Comparison of ENCODE assay signal across 15 cellular contexts in genomic region chr3:123447416-123447748, GRCh38. TPM values are rescaled to one million over a fixed set of nuclear protein-coding genes. Genes with fewer than 3 reads are reported as not detected.
DNase-seq lines count a peak whose midpoint lies in the region; ATAC-seq and TF ChIP-seq lines count a peak whose summit lies in the region.
"Had no signal": no experiment of that assay in that cellular context is flagged by ENCODE, and none has a peak within 500 bp of the region (broad histone marks: within the 10 kb centered on the region; RNA-seq: fewer than 3 reads in every experiment).

No MANE protein-coding gene starts in this region.

- intact Hi-C loops in heart right ventricle (cut with DNase I) = loop anchor here in 7 of 10 donors (5.0 to 10.0 kb wide), 8 partner anchors 35 to 120 kb away; no protein-coding TSS in a partner anchor
- intact Hi-C loops in upper lobe of right lung (cut with DNase I) = no loop called here

- peak overlapping the region; percentile 86 for H3K14ac ChIP-seq in neuronal stem cell (ENCODE audit: low read length)

- 36 to 63% methylated on average over 27 of the region's 27 CpGs for WGBS in heart right ventricle, 2 donors
- WGBS in neuronal stem cell (ENCODE audit: extremely low coverage in 2 of 2, insufficient read length in 2 of 2, insufficient replicate concordance in 1 of 2), 2 donors = no CpG with 5 or more reads among the region's 27 CpGs

- peak overlapping the region; percentile 82 for H2AK5ac ChIP-seq in neuronal stem cell (ENCODE audit: low read depth, low read length)

- no peak overlapping the region for H2BK120ac ChIP-seq in neuronal stem cell (ENCODE audit: low read depth, low read length)

- H3K4me1 ChIP-seq in heart right ventricle (peaks cover 7 to 52% (median 26%) of the 10 kb centered on the region in 9 donors), neuronal stem cell (ENCODE audit: control insufficient read depth in 2 of 2, insufficient read depth in 1 of 2, low read depth in 1 of 2, low read length in 2 of 2) (peaks cover 0 to 5% of the 10 kb centered on the region in 2 donors), upper lobe of right lung (peaks cover 8% of the 10 kb centered on the region)

- TF ChIP-seq CTCF in heart right ventricle (IDR thresholded peaks at IDR 0.05) (no peak), upper lobe of right lung (IDR thresholded peaks at IDR 0.05) (no peak)

- DNase-seq in activated naive CD4-positive, alpha-beta T cell treated with Interleukin-2 at 50 U/mL for 16 hours = no peak
- peak in 1 of 2 donors; percentile 37 for DNase-seq in heart right ventricle
- no peak for DNase-seq in neuronal stem cell (ENCODE audit: low spot score)
- no peak for DNase-seq in upper lobe of right lung
- no peak for DNase-seq in NAMALWA (ENCODE audit: low spot score)
- DNase-seq in stimulated activated CD4-positive, alpha-beta T cell treated with anti-CD3 and anti-CD28 coated beads, Interleukin-12 subunit alpha, Interleukin-12 subunit beta, amount 100 ng/mL, for 4 hours = no peak
- DNase-seq in activated T-cell treated with anti-CD3 and anti-CD28 coated beads for 4 hours = no peak
- DNase-seq: DMS53, NCI-H2029 treated with DMSO at 0.1 percent for 48 hours had no signal

- H3K23ac ChIP-seq in neuronal stem cell (ENCODE audit: low read depth, low read length, poor library complexity) = peak overlapping the region; percentile 83

- ATAC-seq in heart right ventricle = peak in 5 of 8 donors; percentile 2 to 23 (median 9)
- no peak for ATAC-seq in upper lobe of right lung
- ATAC-seq: A549, SK-N-SH treated with all-trans-retinoic acid at 6 μM for 48 hours had no signal

- H3K27me3 Mint-ChIP-seq in activated naive CD4-positive, alpha-beta T cell treated with anti-CD3 and anti-CD28 coated beads, Interleukin-2, amount 50 U/mL, for 24 hours = peaks cover 41% of the 10 kb centered on the region

- H3K18ac ChIP-seq in neuronal stem cell (ENCODE audit: low read length) = peak overlapping the region; percentile 59

- H3K36me3 ChIP-seq in heart right ventricle = no peaks in the 10 kb centered on the region
- no peaks in the 10 kb centered on the region for H3K36me3 ChIP-seq in neuronal stem cell (replicated peaks in 1 of 2; ENCODE audit: control insufficient read depth in 2 of 2, insufficient read depth in 2 of 2, low read length in 2 of 2)
- H3K36me3 ChIP-seq in upper lobe of right lung = no peaks in the 10 kb centered on the region

- H3K4me1 Mint-ChIP-seq in activated naive CD4-positive, alpha-beta T cell treated with anti-CD3 and anti-CD28 coated beads, Interleukin-2, amount 50 U/mL, for 24 hours = peaks cover 7% of the 10 kb centered on the region

- no peaks in the 10 kb centered on the region for H3K36me3 Mint-ChIP-seq in activated naive CD4-positive, alpha-beta T cell treated with anti-CD3 and anti-CD28 coated beads, Interleukin-2, amount 50 U/mL, for 24 hours

- H2BK15ac ChIP-seq in neuronal stem cell (ENCODE audit: low read length) = peak overlapping the region; percentile 55

- no peaks in the 10 kb centered on the region for H3K79me1 ChIP-seq in neuronal stem cell (ENCODE audit: low read depth, low read length)

- peaks cover 0 to 76% (median 27%) of the 10 kb centered on the region in 7 donors for H3K27me3 ChIP-seq in heart right ventricle
- peaks cover 9 to 75% (median 35%) of the 10 kb centered on the region in 3 experiments for H3K27me3 ChIP-seq in neuronal stem cell (ENCODE audit: control insufficient read depth in 3 of 3, insufficient read depth in 3 of 3, low read depth in 1 of 3, low read length in 3 of 3)
- peaks cover 32% of the 10 kb centered on the region for H3K27me3 ChIP-seq in upper lobe of right lung

- no peak overlapping the region for H3K27ac Mint-ChIP-seq in activated naive CD4-positive, alpha-beta T cell treated with anti-CD3 and anti-CD28 coated beads, Interleukin-2, amount 50 U/mL, for 24 hours
- H3K27ac Mint-ChIP-seq: dendritic cell treated with granulocyte-macrophage colony-stimulating factor and Interleukin-4, amounts not matched to agents 40 ng/mL and 50 ng/mL, for 4 days; stimulated activated naive CD8-positive, alpha-beta T cell treated with anti-CD3 and anti-CD28 coated beads, Interleukin-15, Interleukin-2, amounts not matched to agents 100 ng/mL and 50 ng/mL, for 24 hours had no signal

- H2BK5ac ChIP-seq in neuronal stem cell (ENCODE audit: low read length) = no peak overlapping the region

- H2AFZ ChIP-seq in neuronal stem cell (ENCODE audit: low read length) = no peak overlapping the region

- H2BK12ac ChIP-seq in neuronal stem cell (ENCODE audit: low read length) = peak overlapping the region; percentile 95

- H3K4me3 ChIP-seq in heart right ventricle (peak overlapping the region; percentile 43 to 81 (median 72)), neuronal stem cell (ENCODE audit: low read length in 2 of 2) (peak overlapping the region in 1 of 2 donors; percentile 3), upper lobe of right lung (peak overlapping the region; percentile 29)

- no peaks in the 10 kb centered on the region for H3K9me3 Mint-ChIP-seq in activated naive CD4-positive, alpha-beta T cell treated with anti-CD3 and anti-CD28 coated beads, Interleukin-2, amount 50 U/mL, for 24 hours
- H3K9me3 Mint-ChIP-seq: dendritic cell treated with granulocyte-macrophage colony-stimulating factor and Interleukin-4, amounts not matched to agents 40 ng/mL and 50 ng/mL, for 4 days; stimulated activated naive CD8-positive, alpha-beta T cell treated with anti-CD3 and anti-CD28 coated beads, Interleukin-15, Interleukin-2, amounts not matched to agents 100 ng/mL and 50 ng/mL, for 24 hours had no signal

- peak overlapping the region; percentile 70 for H3K9ac ChIP-seq in neuronal stem cell (ENCODE audit: low read depth, low read length, poor library complexity)
- H3K9ac ChIP-seq: KMS-11 had no signal

- peak overlapping the region; percentile 80 for H3K4me3 Mint-ChIP-seq in activated naive CD4-positive, alpha-beta T cell treated with anti-CD3 and anti-CD28 coated beads, Interleukin-2, amount 50 U/mL, for 24 hours
- H3K4me3 Mint-ChIP-seq: dendritic cell treated with granulocyte-macrophage colony-stimulating factor and Interleukin-4, amounts not matched to agents 40 ng/mL and 50 ng/mL, for 4 days had no signal

- H3K4me2 ChIP-seq in neuronal stem cell (ENCODE audit: insufficient read depth, low read length, poor library complexity, severe bottlenecking) = no peak overlapping the region
- H3K4me2 ChIP-seq: KMS-11 had no signal

- H4K8ac ChIP-seq in neuronal stem cell (ENCODE audit: low read depth, low read length) = no peak overlapping the region

- peak overlapping the region; percentile 64 to 95 (median 88) for H3K27ac ChIP-seq in heart right ventricle
- no peak overlapping the region for H3K27ac ChIP-seq in neuronal stem cell (replicated peaks; ENCODE audit: low read length)
- H3K27ac ChIP-seq in upper lobe of right lung = no peak overlapping the region
- H3K27ac ChIP-seq: A549, KMS-11 had no signal

- H3K4ac ChIP-seq in neuronal stem cell (ENCODE audit: low read length) = no peak overlapping the region

- H3K9me3 ChIP-seq in heart right ventricle (no peaks in the 10 kb centered on the region), neuronal stem cell (replicated peaks in 1 of 2; ENCODE audit: control insufficient read depth in 2 of 2, insufficient read depth in 1 of 2, low read depth in 1 of 2, low read length in 2 of 2) (peaks cover 0 to 2% of the 10 kb centered on the region in 2 donors), upper lobe of right lung (no peaks in the 10 kb centered on the region)
- H3K9me3 ChIP-seq: A549 had no signal

- H4K91ac ChIP-seq in neuronal stem cell (ENCODE audit: low read depth, low read length, poor library complexity) = peak overlapping the region; percentile 4

RNA-seq across cellular contexts. Expression of gene ADCY5, which starts 1.5 kb away (rescaled TPM):
- total RNA-seq in heart right ventricle = 100 to 1,000 TPM; 117 to 245 (median 206) TPM
- 10 to 100 TPM; 37.2 to 85.2 TPM for polyA plus RNA-seq in heart right ventricle
- polyA plus RNA-seq in neuronal stem cell (2013, experiment 1 of 2) = 2.2 TPM
- polyA plus RNA-seq in neuronal stem cell (2013, experiment 2 of 2) = 2.2 TPM
- 4.0 TPM for total RNA-seq in upper lobe of right lung

Comparison
In these comparisons a context has a peak if more than half of its experiments do, and no peak if none do; other contexts are left out.
1. H3K27ac ChIP-seq: peak in heart right ventricle (10 of 10); none in neuronal stem cell (single experiment) and upper lobe of right lung (single experiment).
2. RNA of gene ADCY5, which starts 1.5 kb away (total RNA-seq): 117 to 245 TPM in heart right ventricle; 4.0 TPM in upper lobe of right lung (single experiment); every median in the first group is over 10 times any median in the second.